ENCODE assay signal across 8 cellular contexts in genomic region chr1:169546087-169546995, GRCh38. TPM values are rescaled to one million over a fixed set of nuclear protein-coding genes. Genes with fewer than 3 reads are reported as not detected.
A peak's percentile ranks its signal among the peaks of the same experiment; 100 is the strongest.
DNase-seq lines count a peak whose midpoint lies in the region; ATAC-seq, FAIRE-seq and TF ChIP-seq lines count a peak whose summit lies in the region.

No MANE protein-coding gene starts in this region.

- no peaks in the 10 kb centered on the region for H3K36me3 ChIP-seq in OCI-LY1 (ENCODE audit: insufficient read depth, low read length)

- intact Hi-C loops in activated T-helper 2 cell treated with anti-CD3 and anti-CD28 coated beads, Interferon-gamma antibody, Interleukin-2, Interleukin-4, amounts not matched to agents 10 μg/mL and 5 μg/mL and 100 μg/mL, durations not matched to agents 14 hours and 24 hours and 36 hours (cut with micrococcal nuclease), result loop anchor here (1.0 kb wide), 4 partner anchors 61 to 943 kb away; partner anchors contain the start of gene SLC19A2

- H3F3A ChIP-seq in OCI-LY1 (ENCODE audit: insufficient read depth, low read length), result no peaks in the 10 kb centered on the region

- H3K9me2 ChIP-seq in OCI-LY1 (ENCODE audit: low read depth, low read length), result no peaks in the 10 kb centered on the region

- H3K9ac ChIP-seq in OCI-LY1 (ENCODE audit: low read length), result no peak overlapping the region

- H3K9me3 Mint-ChIP-seq in activated T-helper 2 cell treated with anti-CD3 and anti-CD28 coated beads, Interferon-gamma antibody, Interleukin-2, Interleukin-4, amounts not matched to agents 10 μg/mL and 5 μg/mL and 100 μg/mL, durations not matched to agents 14 hours and 24 hours and 36 hours, result no peaks in the 10 kb centered on the region
- H3K9me3 Mint-ChIP-seq in osteocyte (ENCODE audit: unreplicated experiment), result no peaks in the 10 kb centered on the region

- no peaks in the 10 kb centered on the region for H3K27me3 Mint-ChIP-seq in activated T-helper 2 cell treated with anti-CD3 and anti-CD28 coated beads, Interferon-gamma antibody, Interleukin-2, Interleukin-4, amounts not matched to agents 10 μg/mL and 5 μg/mL and 100 μg/mL, durations not matched to agents 14 hours and 24 hours and 36 hours (ENCODE audit: low read depth)
- H3K27me3 Mint-ChIP-seq in osteocyte (ENCODE audit: unreplicated experiment), result peaks cover 33% of the 10 kb centered on the region

- no peaks in the 10 kb centered on the region for H3K9me3 ChIP-seq in OCI-LY1 (ENCODE audit: low read length)

- H3K36me3 Mint-ChIP-seq in activated T-helper 2 cell treated with anti-CD3 and anti-CD28 coated beads, Interferon-gamma antibody, Interleukin-2, Interleukin-4, amounts not matched to agents 10 μg/mL and 5 μg/mL and 100 μg/mL, durations not matched to agents 14 hours and 24 hours and 36 hours (ENCODE audit: low read depth), result peaks cover 56% of the 10 kb centered on the region
- no peaks in the 10 kb centered on the region for H3K36me3 Mint-ChIP-seq in osteocyte (ENCODE audit: unreplicated experiment)

- H2AFZ ChIP-seq in OCI-LY1 (ENCODE audit: low read length), result no peak overlapping the region

- H3K4me3 ChIP-seq in OCI-LY1 (ENCODE audit: low read depth, low read length, poor library complexity, severe bottlenecking), result no peak overlapping the region

- DNase-seq in Ammon's horn (ENCODE audit: low spot score) (peak; percentile 91), HTR-8/SVneo (ENCODE audit: insufficient read length, low spot score) (peak; percentile 11), germinal center (ENCODE audit: low spot score) (peak; percentile 4), osteocyte (ENCODE audit: extremely low spot score, unreplicated experiment) (no peak)
- peak; percentile 36 for DNase-seq in activated T-helper 2 cell treated with anti-CD3 and anti-CD28 coated beads, Interferon-gamma antibody, Interleukin-2, Interleukin-4, amounts not matched to agents 10 μg/mL and 5 μg/mL and 100 μg/mL, durations not matched to agents 14 hours and 24 hours and 36 hours (ENCODE audit: low spot score)

- ATAC-seq in GM18867 (IDR thresholded peaks at IDR 0.05; ENCODE audit: unreplicated experiment), result peak; percentile 84
- ATAC-seq in GM21423 (IDR thresholded peaks at IDR 0.05; ENCODE audit: unreplicated experiment), result no peak

- H3K4me1 ChIP-seq in OCI-LY1 (ENCODE audit: insufficient read depth, low read length, severe bottlenecking), result no peaks in the 10 kb centered on the region

- peak overlapping the region; percentile 28 for H3K27ac Mint-ChIP-seq in activated T-helper 2 cell treated with anti-CD3 and anti-CD28 coated beads, Interferon-gamma antibody, Interleukin-2, Interleukin-4, amounts not matched to agents 10 μg/mL and 5 μg/mL and 100 μg/mL, durations not matched to agents 14 hours and 24 hours and 36 hours
- H3K27ac Mint-ChIP-seq in osteocyte (ENCODE audit: unreplicated experiment), result no peak overlapping the region

- H3K4me3 Mint-ChIP-seq in activated T-helper 2 cell treated with anti-CD3 and anti-CD28 coated beads, Interferon-gamma antibody, Interleukin-2, Interleukin-4, amounts not matched to agents 10 μg/mL and 5 μg/mL and 100 μg/mL, durations not matched to agents 14 hours and 24 hours and 36 hours (ENCODE audit: low read depth), result no peak overlapping the region
- H3K4me3 Mint-ChIP-seq in osteocyte (ENCODE audit: unreplicated experiment), result no peak overlapping the region

- no peaks in the 10 kb centered on the region for H3K27me3 ChIP-seq in OCI-LY1 (ENCODE audit: insufficient read depth, low read length)

- H3K79me2 ChIP-seq in OCI-LY1 (ENCODE audit: insufficient read depth, low read length), result no peaks in the 10 kb centered on the region

- H4K20me1 ChIP-seq in OCI-LY1 (ENCODE audit: insufficient read depth, low read length), result no peaks in the 10 kb centered on the region

- no peak overlapping the region for H3K4me2 ChIP-seq in OCI-LY1 (ENCODE audit: low read length)

- peaks cover 9% of the 10 kb centered on the region for H3K4me1 Mint-ChIP-seq in activated T-helper 2 cell treated with anti-CD3 and anti-CD28 coated beads, Interferon-gamma antibody, Interleukin-2, Interleukin-4, amounts not matched to agents 10 μg/mL and 5 μg/mL and 100 μg/mL, durations not matched to agents 14 hours and 24 hours and 36 hours (ENCODE audit: low read depth)
- H3K4me1 Mint-ChIP-seq in osteocyte (ENCODE audit: unreplicated experiment), result no peaks in the 10 kb centered on the region

- TF ChIP-seq CTCF in OCI-LY1 (IDR thresholded peaks at IDR 0.05; ENCODE audit: low read length), result peak; percentile 71
- TF ChIP-seq CTCF in osteocyte (IDR thresholded peaks at IDR 0.05), result peak; percentile 85

- H3K27ac ChIP-seq in OCI-LY1 (ENCODE audit: low read depth, low read length, poor library complexity, severe bottlenecking), result no peak overlapping the region

- no peak for FAIRE-seq in HTR-8/SVneo (lab: Jason Lieb, UNC)

RNA-seq across cellular contexts. Expression of gene F5, which starts 39.9 kb away (rescaled TPM):
- 25.0 and 26.0 TPM in 2 replicates for total RNA-seq in activated T-helper 2 cell treated with anti-CD3 and anti-CD28 coated beads, Interferon-gamma antibody, Interleukin-2, Interleukin-4, amounts not matched to agents 10 μg/mL and 5 μg/mL and 100 μg/mL, durations not matched to agents 14 hours and 24 hours and 36 hours
- total RNA-seq in osteocyte, result not detected in 2 replicates

Comparison
In these comparisons a context has a peak if more than half of its experiments do, and no peak if none do; other contexts are left out.
1. RNA of gene F5, which starts 39.9 kb away (total RNA-seq): 25.0 to 26.0 TPM in activated T-helper 2 cell treated with anti-CD3 and anti-CD28 coated beads, Interferon-gamma antibody, Interleukin-2, Interleukin-4, amounts not matched to agents 10 μg/mL and 5 μg/mL and 100 μg/mL, durations not matched to agents 14 hours and 24 hours and 36 hours; not detected in osteocyte; every median in the first group is over 10 times any median in the second.